In the genomic region with DNA sequence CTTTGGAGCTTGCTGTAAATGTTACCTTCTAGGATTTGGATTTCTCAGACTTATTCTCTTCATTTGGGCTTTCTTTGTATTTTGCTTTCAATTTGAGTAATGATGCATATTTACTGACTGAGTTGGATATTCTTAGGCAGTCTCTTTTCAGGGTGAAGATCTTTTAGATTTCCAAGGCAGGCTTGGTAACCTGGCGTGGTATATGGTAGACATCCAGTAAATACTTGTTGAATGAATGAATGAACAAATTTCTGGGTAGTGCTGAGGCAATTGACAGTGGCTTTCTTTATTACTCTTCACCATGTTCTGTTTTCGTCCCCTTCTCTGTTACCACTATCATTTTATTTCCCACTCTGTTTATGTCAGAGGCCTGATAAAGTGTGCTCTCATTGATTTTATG, we compare ENCODE assay signal across 2 cellular contexts.
TF ChIP-seq lines count a peak whose summit lies in the region.

No MANE protein-coding gene starts in this region.

TF ChIP-seq in SK-N-SH, 30 proteins besides CTCF, POLR2A, EP300 and RAD21 (continued from another document):
- TF ChIP-seq GABPA (IDR thresholded peaks at IDR 0.05; ENCODE audit: low read depth) (no peak), TCF12 (IDR thresholded peaks at IDR 0.05) (peak; percentile 27; the same call in 1 of the 2 replicates)

TF ChIP-seq in SK-N-SH treated with all-trans-retinoic acid at 6 μM for 48 hours, 23 proteins besides CTCF, POLR2A, EP300 and RAD21 (continued from another document):
- TF ChIP-seq, protein P1, sequence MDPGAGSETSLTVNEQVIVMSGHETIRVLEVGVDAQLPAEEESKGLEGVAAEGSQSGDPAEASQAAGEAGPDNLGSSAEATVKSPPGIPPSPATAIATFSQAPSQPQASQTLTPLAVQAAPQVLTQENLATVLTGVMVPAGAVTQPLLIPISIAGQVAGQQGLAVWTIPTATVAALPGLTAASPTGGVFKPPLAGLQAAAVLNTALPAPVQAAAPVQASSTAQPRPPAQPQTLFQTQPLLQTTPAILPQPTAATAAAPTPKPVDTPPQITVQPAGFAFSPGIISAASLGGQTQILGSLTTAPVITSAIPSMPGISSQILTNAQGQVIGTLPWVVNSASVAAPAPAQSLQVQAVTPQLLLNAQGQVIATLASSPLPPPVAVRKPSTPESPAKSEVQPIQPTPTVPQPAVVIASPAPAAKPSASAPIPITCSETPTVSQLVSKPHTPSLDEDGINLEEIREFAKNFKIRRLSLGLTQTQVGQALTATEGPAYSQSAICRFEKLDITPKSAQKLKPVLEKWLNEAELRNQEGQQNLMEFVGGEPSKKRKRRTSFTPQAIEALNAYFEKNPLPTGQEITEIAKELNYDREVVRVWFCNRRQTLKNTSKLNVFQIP (CRISPR knock-in tag; IDR thresholded peaks at IDR 0.05; ENCODE audit: borderline replicate concordance, low read depth): no peak
- TF ChIP-seq ZFP30 (CRISPR knock-in tag; IDR thresholded peaks at IDR 0.05) (no peak), PPARA (CRISPR knock-in tag; IDR thresholded peaks at IDR 0.05; ENCODE audit: borderline replicate concordance) (no peak), ZC3H10 (CRISPR knock-in tag; IDR thresholded peaks at IDR 0.05) (no peak)
